In genomic region chr19:32397736-32398135, GRCh38 we compare ENCODE assay signal across 16 cellular contexts. TPM values are rescaled to one million over a fixed set of nuclear protein-coding genes. Genes with fewer than 3 reads are reported as not detected.
A peak's percentile ranks its signal among the peaks of the same experiment; 100 is the strongest.
DNase-seq lines count a peak whose midpoint lies in the region; ATAC-seq, FAIRE-seq and TF ChIP-seq lines count a peak whose summit lies in the region.
"Had no signal": no experiment of that assay in that cellular context is flagged by ENCODE, and none has a peak within 500 bp of the region (broad histone marks: within the 10 kb centered on the region; RNA-seq: fewer than 3 reads in every experiment).

No MANE protein-coding gene starts in this region.

- H3K36me3 Mint-ChIP-seq in astrocyte (ENCODE audit: low read depth, unreplicated experiment), result no peaks in the 10 kb centered on the region

- TF ChIP-seq CTCF in astrocyte (IDR thresholded peaks at IDR 0.05; ENCODE audit: insufficient read depth, low read depth, low read length) (no peak), hepatocyte (IDR thresholded peaks at IDR 0.05; ENCODE audit: poor library complexity) (no peak), left lung (IDR thresholded peaks at IDR 0.05) (no peak)

- H3K79me2 ChIP-seq in ACC112 (ENCODE audit: control insufficient read depth, insufficient read depth, low read length, unreplicated experiment) (no peaks in the 10 kb centered on the region), astrocyte (ENCODE audit: insufficient read depth, low read length) (no peaks in the 10 kb centered on the region), hepatocyte (peaks cover under 1% of the 10 kb centered on the region)

- no peak overlapping the region for H3K4me2 ChIP-seq in astrocyte (ENCODE audit: low read length)
- peak overlapping the region; percentile 14 for H3K4me2 ChIP-seq in hepatocyte

- DNase-seq in HK-2 (ENCODE audit: unreplicated experiment) (peak; percentile 70), astrocyte (ENCODE audit: low read depth) (peak; percentile 71), hepatocyte (ENCODE audit: low spot score) (peak; percentile 49), left lung (no peak), NCI-H345 treated with DMSO at 0.1 percent for 48 hours (lab: John Stamatoyannopoulos, UW; ENCODE audit: unreplicated experiment) (no peak), inferior parietal cortex (ENCODE audit: extremely low spot score) (no peak), HUDEP-2 (lab: John Stamatoyannopoulos, UW; ENCODE audit: unreplicated experiment in 76 of 76) (no peak)
- DNase-seq: activated T-cell treated with anti-CD3 and anti-CD28 coated beads, Interleukin-2, amount 50 U/mL, for 72 hours; cerebellar nuclear complex; esophagus squamous epithelium; NCI-H1105 treated with DMSO at 0.1 percent for 48 hours; NCI-H748 treated with DMSO at 0.1 percent for 48 hours; spleen had no signal

- peak overlapping the region; percentile 17; the same call in 1 of the 2 replicates for H3K27ac ChIP-seq in ACC112 (ENCODE audit: low read depth, low read length)
- H3K27ac ChIP-seq in astrocyte (ENCODE audit: low read depth, low read length), result no peak overlapping the region
- H3K27ac ChIP-seq in hepatocyte, result peak overlapping the region; percentile 72
- no peak overlapping the region for H3K27ac ChIP-seq in left lung
- H3K27ac ChIP-seq: esophagus squamous epithelium, spleen had no signal

- WGBS in hepatocyte (ENCODE audit: low lambda C conversion rate, missing lambda C conversion rate), result 30% methylated on average over 4 of the region's 4 CpGs

- peaks cover 8% of the 10 kb centered on the region for H3K4me1 Mint-ChIP-seq in astrocyte (ENCODE audit: low read depth, unreplicated experiment)
- H3K4me1 Mint-ChIP-seq: neural crest cell had no signal

- H3K9me3 ChIP-seq in astrocyte (ENCODE audit: insufficient read depth, low read depth, low read length) (no peaks in the 10 kb centered on the region), hepatocyte (ENCODE audit: low read depth) (no peaks in the 10 kb centered on the region), left lung (no peaks in the 10 kb centered on the region)
- H3K9me3 ChIP-seq: esophagus squamous epithelium, spleen had no signal

- H3K36me3 ChIP-seq in ACC112 (ENCODE audit: insufficient read depth, low read length) (no peaks in the 10 kb centered on the region), astrocyte (ENCODE audit: insufficient read depth, low read length) (no peaks in the 10 kb centered on the region), hepatocyte (replicated peaks; ENCODE audit: insufficient read depth, low read depth) (no peaks in the 10 kb centered on the region), left lung (no peaks in the 10 kb centered on the region)
- H3K36me3 ChIP-seq: esophagus squamous epithelium had no signal

- H3K27me3 Mint-ChIP-seq in astrocyte (ENCODE audit: low read depth, unreplicated experiment), result no peaks in the 10 kb centered on the region
- H3K27me3 Mint-ChIP-seq: B cell had no signal

- H4K20me1 ChIP-seq in astrocyte (ENCODE audit: insufficient read depth, low read length) (peaks cover 3% of the 10 kb centered on the region), hepatocyte (ENCODE audit: insufficient read depth, poor library complexity, severe bottlenecking) (no peaks in the 10 kb centered on the region)

- no peak overlapping the region for H2AFZ ChIP-seq in ACC112 (ENCODE audit: low read length, unreplicated experiment)
- peak overlapping the region; percentile 1 for H2AFZ ChIP-seq in astrocyte (ENCODE audit: low read depth, low read length)
- H2AFZ ChIP-seq in hepatocyte, result no peak overlapping the region

- no peak overlapping the region for H3K4me3 Mint-ChIP-seq in astrocyte (ENCODE audit: unreplicated experiment)
- H3K4me3 Mint-ChIP-seq: activated T-cell treated with anti-CD3 and anti-CD28 coated beads, Interleukin-2, amount 50 U/mL, for 72 hours; B cell; neural crest cell had no signal

- no peak for ATAC-seq in left lung
- ATAC-seq: activated T-cell treated with anti-CD3 and anti-CD28 coated beads, Interleukin-2, amount 50 U/mL, for 72 hours had no signal

- H3K9me2 ChIP-seq in hepatocyte (replicated peaks; ENCODE audit: insufficient read depth), result no peaks in the 10 kb centered on the region

- H3K4me3 ChIP-seq in ACC112 (ENCODE audit: low read depth, low read length), result no peak overlapping the region
- no peak overlapping the region for H3K4me3 ChIP-seq in astrocyte (ENCODE audit: insufficient read depth, low read depth, low read length)
- no peak overlapping the region for H3K4me3 ChIP-seq in hepatocyte
- no peak overlapping the region for H3K4me3 ChIP-seq in left lung
- H3K4me3 ChIP-seq: esophagus squamous epithelium, spleen had no signal

- H3K27me3 ChIP-seq in ACC112 (ENCODE audit: insufficient read depth, low read length) (no peaks in the 10 kb centered on the region), astrocyte (ENCODE audit: insufficient read depth, low read length) (no peaks in the 10 kb centered on the region), hepatocyte (no peaks in the 10 kb centered on the region), left lung (no peaks in the 10 kb centered on the region)
- H3K27me3 ChIP-seq: esophagus squamous epithelium, spleen had no signal

- no peak overlapping the region for H3K27ac Mint-ChIP-seq in astrocyte (ENCODE audit: unreplicated experiment)
- H3K27ac Mint-ChIP-seq: activated T-cell treated with anti-CD3 and anti-CD28 coated beads, Interleukin-2, amount 50 U/mL, for 72 hours; B cell had no signal

- no peak overlapping the region for H3K9ac ChIP-seq in astrocyte (ENCODE audit: low read length)

- H3K4me1 ChIP-seq in ACC112 (ENCODE audit: control insufficient read depth, insufficient read depth, low read length, unreplicated experiment), result peaks cover 9% of the 10 kb centered on the region
- peaks cover 8% of the 10 kb centered on the region for H3K4me1 ChIP-seq in astrocyte (ENCODE audit: insufficient read depth, low read length)
- peaks cover 5% of the 10 kb centered on the region for H3K4me1 ChIP-seq in hepatocyte (ENCODE audit: insufficient read depth)
- no peaks in the 10 kb centered on the region for H3K4me1 ChIP-seq in left lung
- H3K4me1 ChIP-seq: esophagus squamous epithelium, spleen had no signal

- no peaks in the 10 kb centered on the region for H3K9me3 Mint-ChIP-seq in astrocyte (ENCODE audit: unreplicated experiment)
- H3K9me3 Mint-ChIP-seq: activated T-cell treated with anti-CD3 and anti-CD28 coated beads, Interleukin-2, amount 50 U/mL, for 72 hours; neural crest cell had no signal

- FAIRE-seq in astrocyte (lab: Jason Lieb, UNC), result no peak

- intact Hi-C loops in left lung (cut with DNase I), result no loop called here

RNA-seq across cellular contexts. Expression of gene DPY19L3, which starts 7.8 kb away (rescaled TPM):
- 48.5 and 50.9 TPM in 2 replicates for total RNA-seq in astrocyte
- 40.6 and 51.4 TPM in 2 replicates for total RNA-seq in hepatocyte
- 9.0 and 12.9 TPM in 2 replicates for polyA plus RNA-seq in hepatocyte
- 10 to 100 TPM; 31.5 to 44.9 TPM for total RNA-seq in left lung

RNA-seq across cellular contexts. Expression of gene ZNF507, which starts 52.3 kb away (rescaled TPM):
- total RNA-seq in astrocyte, result 12.4 and 14.7 TPM in 2 replicates
- total RNA-seq in hepatocyte, result 11.8 and 14.8 TPM in 2 replicates
- 3.8 and 4.7 TPM in 2 replicates for polyA plus RNA-seq in hepatocyte
- total RNA-seq in left lung, result 10 to 100 TPM; 14.0 to 15.9 TPM

Comparison
In these comparisons a context has a peak if more than half of its experiments do, and no peak if none do; other contexts are left out.
1. H3K27ac ChIP-seq: peak in ACC112 (single experiment) and hepatocyte (single experiment); none in astrocyte (single experiment) and left lung (0 of 2).
2. DNase-seq: peak in HK-2 (single experiment), astrocyte (single experiment) and hepatocyte (single experiment); none in left lung (0 of 2), NCI-H345 treated with DMSO at 0.1 percent for 48 hours (single experiment), inferior parietal cortex (single experiment) and HUDEP-2 (0 of 76).